In the genomic region with DNA sequence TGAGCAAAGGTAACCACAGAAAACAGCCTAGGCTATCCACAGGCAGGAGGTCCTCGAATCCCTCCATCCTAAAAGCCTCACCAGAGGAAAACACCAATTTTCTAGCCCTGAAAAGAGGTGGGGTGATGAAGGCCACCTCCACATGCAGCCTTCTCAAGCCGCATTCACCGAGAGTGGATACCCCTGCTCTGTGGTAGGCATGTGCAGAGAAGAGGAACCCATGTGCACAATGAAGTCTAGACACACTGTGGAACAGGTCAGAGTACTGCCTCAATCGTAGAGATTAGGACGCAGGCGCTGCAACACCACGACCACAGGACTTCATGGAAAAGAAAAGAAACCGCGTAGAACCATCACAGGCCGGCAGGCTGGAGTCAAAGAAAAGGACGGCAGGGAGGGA, we compare ENCODE assay signal across 24 cellular contexts.
"Had no signal": no experiment of that assay in that cellular context is flagged by ENCODE, and none has a peak within 500 bp of the region (broad histone marks: within the 10 kb centered on the region; RNA-seq: fewer than 3 reads in every experiment).

No MANE protein-coding gene starts in this region.

- H3K4me3 ChIP-seq: colonic mucosa, esophagus muscularis mucosa, gastroesophageal sphincter, heart left ventricle, hepatocyte, left lung, lower lobe of right lung, mucosa of descending colon had no signal

- FAIRE-seq: endometrium, endothelial cell of umbilical vein, frontal cortex, islet of Langerhans, keratinocyte had no signal

- ATAC-seq: effector memory CD8-positive, alpha-beta T cell; foreskin keratinocyte; gastroesophageal sphincter; heart left ventricle; left cardiac atrium; left lung; left ventricle myocardium superior; mucosa of descending colon had no signal

- H3K27ac ChIP-seq: colonic mucosa, esophagus muscularis mucosa, foreskin keratinocyte, gastroesophageal sphincter, heart left ventricle, left lung, lower lobe of right lung had no signal

- H3K9me3 ChIP-seq: colonic mucosa, esophagus muscularis mucosa, gastroesophageal sphincter, heart left ventricle, left lung, lower lobe of right lung, mucosa of descending colon had no signal

- H3K27me3 Mint-ChIP-seq: dendritic cell treated with granulocyte-macrophage colony-stimulating factor and Interleukin-4, amounts not matched to agents 40 ng/mL and 50 ng/mL, for 4 days had no signal

- H3K4me3 Mint-ChIP-seq: dendritic cell treated with granulocyte-macrophage colony-stimulating factor and Interleukin-4, amounts not matched to agents 40 ng/mL and 50 ng/mL, for 4 days; effector memory CD8-positive, alpha-beta T cell; endodermal cell; mesothelial cell of epicardium had no signal

- H3K4me2 ChIP-seq: hepatocyte had no signal

- H3K4me1 ChIP-seq: colonic mucosa, foreskin keratinocyte had no signal

- DNase-seq: colonic mucosa; cortex of kidney; effector CD8-positive, alpha-beta T cell; effector memory CD8-positive, alpha-beta T cell; endodermal cell; foreskin keratinocyte; heart left ventricle; hypothalamus; left cardiac atrium; left lung; left ventricle myocardium superior; lower lobe of right lung; mesenchymal stem cell; mucosa of descending colon had no signal

- H3K27me3 ChIP-seq: colonic mucosa, esophagus muscularis mucosa, foreskin keratinocyte, gastroesophageal sphincter, heart left ventricle, hepatocyte, left lung had no signal

- H3K36me3 ChIP-seq: colonic mucosa, lower lobe of right lung had no signal

- H3K9me3 Mint-ChIP-seq: dendritic cell treated with granulocyte-macrophage colony-stimulating factor and Interleukin-4, amounts not matched to agents 40 ng/mL and 50 ng/mL, for 4 days; effector memory CD8-positive, alpha-beta T cell; endodermal cell had no signal

- H2AFZ ChIP-seq: hepatocyte had no signal

- H3K27ac Mint-ChIP-seq: dendritic cell treated with granulocyte-macrophage colony-stimulating factor and Interleukin-4, amounts not matched to agents 40 ng/mL and 50 ng/mL, for 4 days; endodermal cell; mesothelial cell of epicardium had no signal
